In the genomic region with DNA sequence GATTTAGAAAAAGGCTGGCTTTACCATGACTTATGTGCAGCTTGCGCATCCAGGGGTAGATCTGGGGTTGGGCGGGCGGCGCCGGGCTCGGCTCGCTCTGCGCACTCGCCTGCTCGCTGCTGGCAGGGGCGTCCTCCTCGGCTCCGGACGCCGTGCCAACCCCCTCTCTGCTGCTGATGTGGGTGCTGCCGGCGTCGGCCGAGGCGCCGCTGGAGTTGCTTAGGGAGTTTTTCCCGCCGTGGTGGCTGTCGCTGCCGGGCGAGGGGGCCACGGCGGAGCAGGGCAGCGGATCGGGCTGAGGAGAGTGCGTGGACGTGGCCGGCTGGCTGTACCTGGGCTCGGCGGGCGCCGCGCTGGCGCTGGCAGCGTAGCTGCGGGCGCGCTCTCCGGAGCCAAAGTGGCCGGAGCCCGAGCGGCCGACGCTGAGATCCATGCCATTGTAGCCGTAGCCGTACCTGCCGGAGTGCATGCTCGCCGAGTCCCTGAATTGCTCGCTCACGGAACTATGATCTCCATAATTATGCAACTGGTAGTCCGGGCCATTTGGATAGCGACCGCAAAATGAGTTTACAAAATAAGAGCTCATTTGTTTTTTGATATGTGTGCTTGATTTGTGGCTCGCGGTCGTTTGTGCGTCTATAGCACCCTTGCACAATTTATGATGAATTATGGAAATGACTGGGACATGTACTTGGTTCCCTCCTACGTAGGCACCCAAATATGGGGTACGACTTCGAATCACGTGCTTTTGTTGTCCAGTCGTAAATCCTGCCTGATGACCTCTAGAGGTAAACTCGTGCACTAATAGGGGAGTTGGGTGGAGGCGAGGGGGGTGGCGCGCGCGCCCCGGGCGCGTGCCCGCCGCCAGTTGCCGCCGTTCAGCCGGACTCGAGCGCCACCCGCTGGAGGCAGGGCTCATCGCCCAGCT, we compare ENCODE assay signal across 8 cellular contexts. TPM values are rescaled to one million over a fixed set of nuclear protein-coding genes. Genes with fewer than 3 reads are reported as not detected.
DNase-seq lines count a peak whose midpoint lies in the region; ATAC-seq, FAIRE-seq and TF ChIP-seq lines count a peak whose summit lies in the region.

A gene (minus strand): TSS at position 660 of the 928 bp plus-strand sequence. CDS start 74 bp downstream, at position 586.

- H3K9me3 Mint-ChIP-seq in brain, result peaks cover 0 to 29% (median 12%) of the 10 kb centered on the region in 5 experiments

- TF ChIP-seq CTCF in D721Med (IDR thresholded peaks at IDR 0.05; ENCODE audit: insufficient read depth, missing control alignments) (peak; percentile 61), brain (conservative IDR thresholded peaks at IDR 0.05) (peak; percentile 63 to 92)

- DNase-seq in D721Med (ENCODE audit: insufficient read length, low spot score), result no peak
- DNase-seq in MV-4-11 (lab: John Stamatoyannopoulos, UW), result peak; percentile 75
- peak; percentile 96 for DNase-seq in left kidney (ENCODE audit: low read depth, low spot score)
- peak; percentile 88 for DNase-seq in stromal cell of bone marrow (ENCODE audit: low read depth)

- H3K27ac Mint-ChIP-seq in brain, result peak within 1 kb of the TSS in 2 of 5 experiments; percentile 62 to 94

- FAIRE-seq in D721Med (lab: Jason Lieb, UNC), result no peak

- peak within 1 kb of the TSS; percentile 76 to 92 (median 79) for H3K4me3 Mint-ChIP-seq in brain

- peaks cover 19% of the 10 kb centered on the region for H3K36me3 Mint-ChIP-seq in brain

- H3K4me1 Mint-ChIP-seq in brain, result peaks cover 26% of the 10 kb centered on the region

- ATAC-seq in HG02623 (IDR thresholded peaks at IDR 0.05; ENCODE audit: unreplicated experiment) (no peak), GM18861 (IDR thresholded peaks at IDR 0.05; ENCODE audit: unreplicated experiment) (no peak), GM18907 (IDR thresholded peaks at IDR 0.05; ENCODE audit: unreplicated experiment) (no peak)

- H3K27me3 Mint-ChIP-seq in brain, result peaks cover 100% of the 10 kb centered on the region

RNA-seq across cellular contexts. Expression of the gene that starts here (rescaled TPM):
- polyA plus RNA-seq in brain (ENCODE audit: insufficient read depth, low read depth, low replicate concordance), result 25.3 TPM
